In genomic region chr12:110581951-110582285, GRCh38 we compare ENCODE assay signal across 8 cellular contexts. TPM values are rescaled to one million over a fixed set of nuclear protein-coding genes. Genes with fewer than 3 reads are reported as not detected.
DNase-seq lines count a peak whose midpoint lies in the region; ATAC-seq and TF ChIP-seq lines count a peak whose summit lies in the region.

No MANE protein-coding gene starts in this region.

- DNase-seq in GM23248 (no peak), RWPE2 (ENCODE audit: low spot score) (no peak), fibroblast of lung (ENCODE audit: low read depth in 2 of 2) (peak; percentile 7 to 25), AG08396 (ENCODE audit: low spot score) (no peak), NCI-H446 (lab: John Stamatoyannopoulos, UW) (no peak), dedifferentiated amniotic fluid mesenchymal stem cell (ENCODE audit: extremely low spot score) (no peak)
- DNase-seq in stimulated activated CD4-positive, alpha-beta T cell treated with anti-CD3 and anti-CD28 coated beads, Interleukin-4, amount 100 ng/mL, for 4 hours = no peak

- H2AFZ ChIP-seq in GM23248 = peak overlapping the region; percentile 90
- peak overlapping the region; percentile 61 for H2AFZ ChIP-seq in fibroblast of lung (ENCODE audit: low read length)
- peak overlapping the region; percentile 79 for H2AFZ ChIP-seq in parathyroid adenoma

- H3K4me3 ChIP-seq in GM23248 (peak overlapping the region; percentile 78), RWPE2 (ENCODE audit: severe bottlenecking) (peak overlapping the region; percentile 96), fibroblast of lung (replicated peaks in 1 of 4; ENCODE audit: control extremely low read depth in 1 of 4, insufficient read depth in 1 of 4, low read depth in 3 of 4, low read length in 4 of 4) (peak overlapping the region; percentile 68 to 95 (median 78)), parathyroid adenoma (ENCODE audit: low read depth, low read length) (peak overlapping the region; percentile 79)

- H3K27me3 ChIP-seq in GM23248 (replicated peaks; ENCODE audit: insufficient read depth) (no peaks in the 10 kb centered on the region), RWPE2 (ENCODE audit: insufficient read depth, poor library complexity, severe bottlenecking) (no peaks in the 10 kb centered on the region), fibroblast of lung (ENCODE audit: control insufficient read depth, insufficient read depth, low read length) (no peaks in the 10 kb centered on the region), parathyroid adenoma (ENCODE audit: control insufficient read depth, insufficient read depth, low read length) (no peaks in the 10 kb centered on the region)

- peaks cover 46% of the 10 kb centered on the region for H3K79me2 ChIP-seq in GM23248 (ENCODE audit: insufficient read depth)
- H3K79me2 ChIP-seq in fibroblast of lung (ENCODE audit: control insufficient read depth, insufficient read depth, low read length) = peaks cover 32% of the 10 kb centered on the region
- H3K79me2 ChIP-seq in parathyroid adenoma = peaks cover 50% of the 10 kb centered on the region

- peaks cover 36% of the 10 kb centered on the region for H3F3A ChIP-seq in GM23248 (ENCODE audit: insufficient read depth)

- H3K9me3 ChIP-seq in GM23248 (ENCODE audit: low read depth) = no peaks in the 10 kb centered on the region
- no peaks in the 10 kb centered on the region for H3K9me3 ChIP-seq in RWPE2 (ENCODE audit: severe bottlenecking)
- H3K9me3 ChIP-seq in fibroblast of lung (ENCODE audit: control insufficient read depth, insufficient read depth, low read depth, low read length) = no peaks in the 10 kb centered on the region
- no peaks in the 10 kb centered on the region for H3K9me3 ChIP-seq in parathyroid adenoma (ENCODE audit: control insufficient read depth, low read length)

- H3K36me3 ChIP-seq in GM23248 (ENCODE audit: low read depth) (no peaks in the 10 kb centered on the region), RWPE2 (ENCODE audit: low read depth) (no peaks in the 10 kb centered on the region), fibroblast of lung (ENCODE audit: control insufficient read depth, insufficient read depth, low read length) (no peaks in the 10 kb centered on the region), parathyroid adenoma (ENCODE audit: control insufficient read depth, insufficient read depth, low read length) (no peaks in the 10 kb centered on the region)

- in situ Hi-C loops in GM23248 (cut with MboI) = no loop called here

- peak overlapping the region; percentile 97 for H3K4me2 ChIP-seq in GM23248 (ENCODE audit: unreplicated experiment)
- peak overlapping the region; percentile 91 for H3K4me2 ChIP-seq in fibroblast of lung (ENCODE audit: extremely low read depth, insufficient read depth, low read length)
- H3K4me2 ChIP-seq in parathyroid adenoma (ENCODE audit: low read length) = peak overlapping the region; percentile 87

- H3K9me2 ChIP-seq in GM23248 (ENCODE audit: insufficient read depth) = no peaks in the 10 kb centered on the region

- no peaks in the 10 kb centered on the region for H4K20me1 ChIP-seq in GM23248 (ENCODE audit: insufficient read depth)
- H4K20me1 ChIP-seq in fibroblast of lung (ENCODE audit: control insufficient read depth, extremely low read depth, insufficient read depth, low read length) = no peaks in the 10 kb centered on the region

- no peak for ATAC-seq in RWPE2 (ENCODE audit: low read depth)

- 8 to 10% methylated on average over 9 of the region's 9 CpGs for WGBS in GM23248 (ENCODE audit: low coverage in 1 of 2, low lambda C conversion rate in 2 of 2, missing lambda C conversion rate in 2 of 2), 2 experiments

- TF ChIP-seq CTCF in RWPE2 (IDR thresholded peaks at IDR 0.05; ENCODE audit: poor library complexity, severe bottlenecking) (no peak), fibroblast of lung (conservative IDR thresholded peaks at IDR 0.05 in 1 of 2, IDR thresholded peaks at IDR 0.05 in 1 of 2; ENCODE audit: low read depth in 1 of 2, low read length in 2 of 2) (no peak), parathyroid adenoma (IDR thresholded peaks at IDR 0.05) (no peak)

- H3K9ac ChIP-seq in GM23248 (peak overlapping the region; percentile 88), fibroblast of lung (ENCODE audit: insufficient read depth, low read length) (peak overlapping the region; percentile 85), parathyroid adenoma (no peak overlapping the region)

- H3K4me1 ChIP-seq in GM23248 (ENCODE audit: insufficient read depth) (peaks cover 37% of the 10 kb centered on the region), RWPE2 (ENCODE audit: insufficient read depth, poor library complexity, severe bottlenecking) (peaks cover 36% of the 10 kb centered on the region), fibroblast of lung (ENCODE audit: control insufficient read depth, extremely low read depth, insufficient read depth, low read length) (peaks cover 10% of the 10 kb centered on the region), parathyroid adenoma (peaks cover 16% of the 10 kb centered on the region)

- peak overlapping the region; percentile 41; the same call in 1 of the 2 replicates for H3K27ac ChIP-seq in GM23248
- H3K27ac ChIP-seq in RWPE2 (ENCODE audit: poor library complexity, severe bottlenecking) = peak overlapping the region; percentile 99
- H3K27ac ChIP-seq in fibroblast of lung (ENCODE audit: insufficient read depth, low read length) = peak overlapping the region; percentile 81
- peak overlapping the region; percentile 85 for H3K27ac ChIP-seq in parathyroid adenoma

RNA-seq across cellular contexts. Expression of gene PPTC7, which starts 1.2 kb away (rescaled TPM):
- 3.2 and 3.4 TPM in 2 replicates for total RNA-seq in GM23248 (2014; rRNA removed; shearing (Covaris generic))
- polyA plus RNA-seq in GM23248 (2016; fragmentation: Nextera tagmentation; extraction: Ambion mirVana) (2.2 and 2.4 TPM in 2 replicates), fibroblast of lung (9.4 and 12.5 TPM in 2 replicates)
- total RNA-seq in fibroblast of lung = 4.9 and 6.9 TPM in 2 replicates
- 6.5 and 7.9 TPM in 2 replicates for polyA plus RNA-seq in fibroblast of lung (2012)
- polyA minus RNA-seq in fibroblast of lung (ENCODE audit: low replicate concordance) = 4.2 and 13.4 TPM in 2 replicates

RNA-seq across cellular contexts. Expression of gene TCTN1, which starts 32.0 kb away (rescaled TPM):
- total RNA-seq in GM23248 (2014; rRNA removed; shearing (Covaris generic)) = 34.4 and 44.3 TPM in 2 replicates
- polyA plus RNA-seq in GM23248 (2016; fragmentation: Nextera tagmentation; extraction: Ambion mirVana) (58.1 and 65.2 TPM in 2 replicates), fibroblast of lung (20.3 and 25.0 TPM in 2 replicates)
- 24.9 and 27.4 TPM in 2 replicates for total RNA-seq in fibroblast of lung
- 20.8 and 24.8 TPM in 2 replicates for polyA plus RNA-seq in fibroblast of lung (2012)
- polyA minus RNA-seq in fibroblast of lung (ENCODE audit: low replicate concordance) = 10.3 and 29.6 TPM in 2 replicates

Comparison
In these comparisons a context has a peak if more than half of its experiments do, and no peak if none do; other contexts are left out.
1. DNase-seq: peak in fibroblast of lung (2 of 2); none in GM23248 (single experiment), RWPE2 (single experiment), AG08396 (single experiment), NCI-H446 (0 of 2), dedifferentiated amniotic fluid mesenchymal stem cell (single experiment) and stimulated activated CD4-positive, alpha-beta T cell treated with anti-CD3 and anti-CD28 coated beads, Interleukin-4, amount 100 ng/mL, for 4 hours (0 of 2).
2. H3K27ac ChIP-seq: peak in every context shown above with its lines; median percentile 99 in RWPE2; 85 in parathyroid adenoma; 81 in fibroblast of lung; 41 in GM23248.
3. Peak in every context shown above with its lines, with median percentiles within 50 percentile points of each other: H2AFZ ChIP-seq, H3K4me2 ChIP-seq and H3K4me3 ChIP-seq.